In genomic region chr5:105146867-105147266, GRCh38 we compare ENCODE assay signal across 18 cellular contexts.
"Had no signal": no experiment of that assay in that cellular context is flagged by ENCODE, and none has a peak within 500 bp of the region (broad histone marks: within the 10 kb centered on the region; RNA-seq: fewer than 3 reads in every experiment).

No MANE protein-coding gene starts in this region.

- H3K27ac ChIP-seq: dorsolateral prefrontal cortex, left lung, pancreas, thoracic aorta had no signal

- H3K4me1 ChIP-seq: left lung, pancreas had no signal

- H3K4me1 Mint-ChIP-seq: activated CD4-positive, alpha-beta T cell treated with anti-CD3 and anti-CD28 coated beads, Interleukin-2, amount 10 ng/mL, durations not matched to agents 24 days and 14 days; activated naive CD8-positive, alpha-beta T cell treated with anti-CD3 and anti-CD28 coated beads for 36 hours; endodermal cell; naive thymus-derived CD8-positive, alpha-beta T cell; stimulated activated effector memory CD8-positive, alpha-beta T cell treated with anti-CD3 and anti-CD28 coated beads, Interleukin-12 subunit alpha, Interleukin-12 subunit beta, amount 100 ng/mL, for 72 hours had no signal

- H3K9me3 Mint-ChIP-seq: activated naive CD8-positive, alpha-beta T cell treated with anti-CD3 and anti-CD28 coated beads for 36 hours; activated T-helper 1 cell treated with anti-CD3 and anti-CD28 coated beads, Interleukin-12 subunit alpha, Interleukin-12 subunit beta, Interleukin-2, Interleukin-4 antibody, amounts not matched to agents 30 ng/mL and 10 ng/mL and 1 ng/mL, durations not matched to agents 14 hours and 24 hours and 36 hours; endodermal cell had no signal

- H3K27ac Mint-ChIP-seq: activated CD4-positive, alpha-beta T cell treated with anti-CD3 and anti-CD28 coated beads, Interleukin-2, amount 10 ng/mL, durations not matched to agents 24 days and 14 days; activated naive CD8-positive, alpha-beta T cell treated with anti-CD3 and anti-CD28 coated beads for 36 hours; activated T-helper 1 cell treated with anti-CD3 and anti-CD28 coated beads, Interleukin-12 subunit alpha, Interleukin-12 subunit beta, Interleukin-2, Interleukin-4 antibody, amounts not matched to agents 30 ng/mL and 10 ng/mL and 1 ng/mL, durations not matched to agents 14 hours and 24 hours and 36 hours; endodermal cell; naive thymus-derived CD8-positive, alpha-beta T cell; stimulated activated effector memory CD8-positive, alpha-beta T cell treated with anti-CD3 and anti-CD28 coated beads, Interleukin-12 subunit alpha, Interleukin-12 subunit beta, amount 100 ng/mL, for 72 hours; T-helper 2 cell treated with Interferon-gamma antibody and Interleukin-4, amounts not matched to agents 5 μg/mL and 100 μg/mL, for 36 hours had no signal

- H3K4me3 ChIP-seq: dorsolateral prefrontal cortex, left lung, mucosa of descending colon, pancreas, thoracic aorta had no signal

- H3K27me3 ChIP-seq: dorsolateral prefrontal cortex, left lung, pancreas had no signal

- H3K27me3 Mint-ChIP-seq: activated CD4-positive, alpha-beta T cell treated with anti-CD3 and anti-CD28 coated beads, Interleukin-2, amount 10 ng/mL, durations not matched to agents 24 days and 14 days; activated naive CD8-positive, alpha-beta T cell treated with anti-CD3 and anti-CD28 coated beads for 36 hours; naive thymus-derived CD8-positive, alpha-beta T cell had no signal

- H3K4me3 Mint-ChIP-seq: activated CD4-positive, alpha-beta T cell treated with anti-CD3 and anti-CD28 coated beads, Interleukin-2, amount 10 ng/mL, durations not matched to agents 24 days and 14 days; activated naive CD8-positive, alpha-beta T cell treated with anti-CD3 and anti-CD28 coated beads for 36 hours; activated T-helper 1 cell treated with anti-CD3 and anti-CD28 coated beads, Interleukin-12 subunit alpha, Interleukin-12 subunit beta, Interleukin-2, Interleukin-4 antibody, amounts not matched to agents 30 ng/mL and 10 ng/mL and 1 ng/mL, durations not matched to agents 14 hours and 24 hours and 36 hours; endodermal cell; naive thymus-derived CD8-positive, alpha-beta T cell; stimulated activated effector memory CD8-positive, alpha-beta T cell treated with anti-CD3 and anti-CD28 coated beads, Interleukin-12 subunit alpha, Interleukin-12 subunit beta, amount 100 ng/mL, for 72 hours; T-helper 2 cell treated with Interferon-gamma antibody and Interleukin-4, amounts not matched to agents 5 μg/mL and 100 μg/mL, for 36 hours had no signal

- ATAC-seq: left lung; mucosa of descending colon; naive thymus-derived CD8-positive, alpha-beta T cell; pancreas; stimulated activated effector memory CD8-positive, alpha-beta T cell treated with anti-CD3 and anti-CD28 coated beads, Interleukin-12 subunit alpha, Interleukin-12 subunit beta, amount 100 ng/mL, for 72 hours had no signal

- H3K36me3 Mint-ChIP-seq: activated naive CD8-positive, alpha-beta T cell treated with anti-CD3 and anti-CD28 coated beads for 36 hours; naive thymus-derived CD8-positive, alpha-beta T cell; stimulated activated effector memory CD8-positive, alpha-beta T cell treated with anti-CD3 and anti-CD28 coated beads, Interleukin-12 subunit alpha, Interleukin-12 subunit beta, amount 100 ng/mL, for 72 hours had no signal

- DNase-seq: activated CD4-positive, alpha-beta T cell treated with anti-CD3 and anti-CD28 coated beads, Interleukin-2, amount 10 ng/mL, durations not matched to agents 24 days and 14 days; activated CD4-positive, CD25-positive, alpha-beta regulatory T cell; activated CD8-positive, alpha-beta memory T cell treated with anti-CD3 and anti-CD28 coated beads for 24 hours; activated naive CD8-positive, alpha-beta T cell treated with anti-CD3 and anti-CD28 coated beads for 36 hours; anterior cingulate cortex; dorsolateral prefrontal cortex; endodermal cell; hippocampal formation; left lung; mammary epithelial cell; mucosa of descending colon; naive thymus-derived CD8-positive, alpha-beta T cell; pancreas; stimulated activated CD4-positive, alpha-beta T cell treated with anti-CD3 and anti-CD28 coated beads, Interleukin-12 subunit alpha, Interleukin-12 subunit beta, amount 100 ng/mL, for 4 hours had no signal

- H3K36me3 ChIP-seq: left lung, pancreas, thoracic aorta had no signal
